In the genomic region with DNA sequence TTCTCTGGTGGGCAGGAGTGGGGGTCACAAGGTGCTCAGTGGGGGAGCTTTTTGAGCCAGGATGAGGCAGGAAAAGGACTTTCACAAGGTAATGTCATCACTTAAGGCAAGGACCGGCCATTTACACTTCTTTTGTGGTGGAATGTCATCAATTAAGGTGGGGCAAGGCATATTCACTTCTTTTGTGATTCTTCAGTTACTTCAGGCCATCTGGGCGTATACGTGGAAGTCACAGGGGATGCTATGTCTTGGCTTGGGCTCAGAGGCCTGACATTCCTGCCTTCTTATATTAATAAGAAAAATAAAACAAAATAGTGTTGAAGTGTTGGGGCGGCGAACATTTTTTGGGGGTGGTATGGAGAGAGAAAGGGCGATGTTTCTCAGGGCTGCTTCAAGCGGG, we compare ENCODE assay signal across 2 cellular contexts.
TF ChIP-seq lines count a peak whose summit lies in the region.

No MANE protein-coding gene starts in this region.

TF ChIP-seq in GM23338, 12 proteins besides CTCF, POLR2A, EP300 and RAD21:
- peak; percentile 89 for TF ChIP-seq NANOG (IDR thresholded peaks at IDR 0.05; ENCODE audit: borderline replicate concordance)
- 0 out of 2 replicates have a peak, but pooled peaks have one; percentile 25 for TF ChIP-seq CREB1 (CRISPR knock-in tag; IDR thresholded peaks at IDR 0.05; ENCODE audit: low read depth)

TF ChIP-seq in H1, 55 proteins besides CTCF, POLR2A, EP300 and RAD21:
- peak; percentile 43 for TF ChIP-seq NANOG (IDR thresholded peaks at IDR 0.05; ENCODE audit: insufficient read depth, low read depth, low read length, poor library complexity, severe bottlenecking)
